Comparison of ENCODE assay signal across 6 cellular contexts in the genomic region with DNA sequence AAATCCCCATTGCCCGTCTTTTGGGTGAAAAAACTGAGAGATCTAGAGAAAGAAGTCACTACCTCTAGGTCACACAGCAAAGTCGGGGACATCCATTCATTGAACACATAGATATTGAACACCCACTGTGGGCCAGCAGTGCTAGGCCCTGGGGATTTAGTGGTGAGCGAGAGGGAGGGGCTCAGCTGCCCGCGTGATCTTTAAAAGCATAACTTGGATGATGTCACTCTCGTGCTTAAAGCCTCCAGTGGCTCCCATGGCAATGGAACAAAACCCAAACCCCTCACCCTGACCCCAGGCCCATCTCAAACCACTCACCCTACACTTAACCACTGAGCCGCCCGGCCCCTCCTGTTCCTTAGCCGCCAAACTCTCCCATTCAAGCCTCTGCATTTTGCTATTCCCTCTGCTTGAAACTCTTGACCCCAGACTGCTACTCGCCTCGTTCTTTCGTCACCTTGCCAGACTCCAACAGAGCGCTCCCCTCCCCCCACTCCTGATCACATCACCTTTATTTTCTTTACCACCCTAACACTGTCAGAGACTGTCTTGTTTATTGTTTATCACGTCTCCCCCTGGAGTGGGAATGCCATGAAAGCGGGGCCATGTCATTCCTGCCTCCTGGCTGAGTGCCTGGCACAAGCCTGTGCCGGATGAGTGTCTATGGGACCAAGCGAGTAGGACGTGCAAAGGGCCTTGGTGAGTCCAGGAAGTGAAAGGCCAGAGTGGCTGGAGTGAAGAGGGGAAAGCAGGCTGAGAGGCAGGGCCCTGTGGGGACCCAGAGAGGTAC. TPM values are rescaled to one million over a fixed set of nuclear protein-coding genes. Genes with fewer than 3 reads are reported as not detected.
DNase-seq lines count a peak whose midpoint lies in the region; ATAC-seq and TF ChIP-seq lines count a peak whose summit lies in the region.

No MANE protein-coding gene starts in this region.

- H3K4me1 Mint-ChIP-seq in activated naive CD4-positive, alpha-beta T cell treated with anti-CD3 and anti-CD28 coated beads, Interleukin-2, amount 10 ng/mL, durations not matched to agents 7 days and 5 days = peaks cover 59% of the 10 kb centered on the region
- H3K4me1 Mint-ChIP-seq in memory B cell = peaks cover 28% of the 10 kb centered on the region

- H3K9me3 Mint-ChIP-seq in activated naive CD4-positive, alpha-beta T cell treated with anti-CD3 and anti-CD28 coated beads, Interleukin-2, amount 10 ng/mL, durations not matched to agents 7 days and 5 days = no peaks in the 10 kb centered on the region
- no peaks in the 10 kb centered on the region for H3K9me3 Mint-ChIP-seq in memory B cell

- H3K36me3 Mint-ChIP-seq in activated naive CD4-positive, alpha-beta T cell treated with anti-CD3 and anti-CD28 coated beads, Interleukin-2, amount 10 ng/mL, durations not matched to agents 7 days and 5 days = peaks cover 16% of the 10 kb centered on the region
- H3K36me3 Mint-ChIP-seq in memory B cell = peaks cover 9% of the 10 kb centered on the region

- ATAC-seq in GM18868 (IDR thresholded peaks at IDR 0.05; ENCODE audit: unreplicated experiment) (peak; percentile 27), HG03571 (IDR thresholded peaks at IDR 0.05; ENCODE audit: unreplicated experiment) (peak; percentile 33), memory B cell (ENCODE audit: low read depth) (peak; percentile 65), omental fat pad (ENCODE audit: low FRiP score) (no peak), GM19395 (IDR thresholded peaks at IDR 0.05; ENCODE audit: unreplicated experiment) (no peak)

- peaks cover 54% of the 10 kb centered on the region for H3K27me3 Mint-ChIP-seq in activated naive CD4-positive, alpha-beta T cell treated with anti-CD3 and anti-CD28 coated beads, Interleukin-2, amount 10 ng/mL, durations not matched to agents 7 days and 5 days
- H3K27me3 Mint-ChIP-seq in memory B cell = no peaks in the 10 kb centered on the region

- TF ChIP-seq CTCF in omental fat pad (IDR thresholded peaks at IDR 0.05) = no peak

- peak overlapping the region; percentile 50 for H3K27ac Mint-ChIP-seq in activated naive CD4-positive, alpha-beta T cell treated with anti-CD3 and anti-CD28 coated beads, Interleukin-2, amount 10 ng/mL, durations not matched to agents 7 days and 5 days
- H3K27ac Mint-ChIP-seq in memory B cell = peak overlapping the region; percentile 91

- H3K4me3 Mint-ChIP-seq in activated naive CD4-positive, alpha-beta T cell treated with anti-CD3 and anti-CD28 coated beads, Interleukin-2, amount 10 ng/mL, durations not matched to agents 7 days and 5 days = peak overlapping the region; percentile 57
- peak overlapping the region; percentile 78 for H3K4me3 Mint-ChIP-seq in memory B cell

- CTCF ChIA-PET in activated naive CD4-positive, alpha-beta T cell treated with anti-CD3 and anti-CD28 coated beads, Interleukin-2, amount 10 ng/mL, durations not matched to agents 7 days and 5 days (lab: Charles Lee) = interaction anchor here (0.6 to 2.3 kb wide), 4 partner anchors 11 to 242 kb away, joined by 4 to 13 read pairs (median 8); no protein-coding TSS in a partner anchor

- peak; percentile 58 for DNase-seq in activated naive CD4-positive, alpha-beta T cell treated with anti-CD3 and anti-CD28 coated beads, Interleukin-2, amount 10 ng/mL, durations not matched to agents 7 days and 5 days
- DNase-seq in memory B cell (ENCODE audit: low spot score in 2 of 2) (peak in 1 of 2 donors; percentile 51), omental fat pad (ENCODE audit: low spot score) (no peak)

RNA-seq across cellular contexts. Expression of a gene that starts 0.7 kb away (rescaled TPM):
- 1 to 10 TPM in 3 of 4 donors, under 1 TPM in 1; 0.82 to 3.0 (median 1.3) TPM for total RNA-seq in omental fat pad

RNA-seq across cellular contexts. Expression of a gene that starts 6.4 kb away (rescaled TPM):
- 10 to 100 TPM in 3 of 4 donors, 1 to 10 TPM in 1; 8.8 to 18.0 (median 13.5) TPM for total RNA-seq in omental fat pad

RNA-seq across cellular contexts. Expression of a gene that starts 14.4 kb away (rescaled TPM):
- total RNA-seq in omental fat pad = 10 to 100 TPM; 26.6 to 78.5 (median 45.0) TPM

RNA-seq across cellular contexts. Expression of a gene that starts 31.9 kb away (rescaled TPM):
- total RNA-seq in omental fat pad = 100 to 1,000 TPM; 138 to 213 (median 155) TPM

RNA-seq across cellular contexts. Expression of a gene that starts 49.5 kb away (rescaled TPM):
- 1 to 10 TPM; 4.8 to 9.0 (median 7.1) TPM for total RNA-seq in omental fat pad

Comparison
In these comparisons a context has a peak if more than half of its experiments do, and no peak if none do; other contexts are left out.
1. ATAC-seq: peak in GM18868 (single experiment), HG03571 (single experiment) and memory B cell (single experiment); none in omental fat pad (single experiment) and GM19395 (single experiment).